ENCODE assay signal across 8 cellular contexts in genomic region chr17:78381601-78382168, GRCh38. TPM values are rescaled to one million over a fixed set of nuclear protein-coding genes. Genes with fewer than 3 reads are reported as not detected.
DNase-seq lines count a peak whose midpoint lies in the region; ATAC-seq, FAIRE-seq and TF ChIP-seq lines count a peak whose summit lies in the region.

No MANE protein-coding gene starts in this region.

- 0 out of 2 replicates have a peak, but pooled peaks have one; percentile 4 for TF ChIP-seq RAD21 in GM12878 (IDR thresholded peaks at IDR 0.05; ENCODE audit: insufficient read depth, low read depth, low read length)

- SMC1A ChIA-PET in GM12878 (lab: Charles Lee; ENCODE audit: uncharacterized antibody, unreplicated experiment), result interaction anchor here (1.0 to 2.4 kb wide), 6 partner anchors 8 to 91 kb away, joined by 3 to 8 read pairs (median 5); no protein-coding TSS in a partner anchor

- no peaks in the 10 kb centered on the region for H3K27me3 ChIP-seq in OCI-LY3 (ENCODE audit: low read depth, low read length)
- no peaks in the 10 kb centered on the region for H3K27me3 ChIP-seq in GM12878 (replicated peaks in 1 of 2; ENCODE audit: control insufficient read depth in 2 of 2, insufficient read depth in 2 of 2, low read length in 1 of 2)

- ATAC-seq in GM12878, result peak; percentile 31
- ATAC-seq in naive B cell (ENCODE audit: low read depth in 2 of 2), result peak; percentile 3 to 7
- ATAC-seq in GM19324 (IDR thresholded peaks at IDR 0.05; ENCODE audit: low FRiP score, unreplicated experiment), result no peak

- CTCF ChIA-PET in GM12878 (lab: Yijun Ruan, JAX), result interaction anchor here (0.6 to 1.9 kb wide), 7 partner anchors 9 to 65 kb away, joined by 3 to 6 read pairs (median 4); no protein-coding TSS in a partner anchor

- WGBS in GM12878 (ENCODE audit: insufficient coverage, insufficient replicate concordance, low lambda C conversion rate, missing lambda C conversion rate), result under 1% methylated on average over 11 of the region's 11 CpGs

- H3K9ac ChIP-seq in ES-I3 (ENCODE audit: low read depth, low read length) (peak overlapping the region; percentile 13; the same call in 1 of the 2 replicates), OCI-LY3 (ENCODE audit: low read length) (peak overlapping the region; percentile 87), GM12878 (ENCODE audit: control insufficient read depth, insufficient read depth, low read length) (peak overlapping the region; percentile 47)

- DNase-seq in GM12878 (ENCODE audit: low read depth, low spot score), result no peak
- no peak for DNase-seq in naive B cell
- no peak for DNase-seq in OCI-M2 (lab: John Stamatoyannopoulos, UW; ENCODE audit: unreplicated experiment)
- no peak for DNase-seq in NCI-H2171 treated with DMSO at 0.1 percent for 48 hours (lab: John Stamatoyannopoulos, UW)
- no peak for DNase-seq in NK-92 (lab: John Stamatoyannopoulos, UW; ENCODE audit: unreplicated experiment)

- H3K4me3 ChIP-seq in OCI-LY3 (ENCODE audit: low read length) (peak overlapping the region; percentile 100), GM12878 (peak overlapping the region; percentile 91)

- H3K27ac Mint-ChIP-seq in naive B cell, result peak overlapping the region in 5 of 6 donors; percentile 5 to 92 (median 36)

- H3K36me3 Mint-ChIP-seq in naive B cell, result no peaks in the 10 kb centered on the region

- no peaks in the 10 kb centered on the region for H3K9me3 Mint-ChIP-seq in naive B cell

- H4K20me1 ChIP-seq in OCI-LY3 (ENCODE audit: insufficient read depth, low read length), result 0 out of 2 replicates have a peak, but pooled peaks cover under 1% of the 10 kb centered on the region
- no peaks in the 10 kb centered on the region for H4K20me1 ChIP-seq in GM12878 (ENCODE audit: control insufficient read depth, insufficient read depth)

- H3K4me1 ChIP-seq in ES-I3 (ENCODE audit: insufficient read depth, low read length) (peaks cover 47% of the 10 kb centered on the region), OCI-LY3 (ENCODE audit: low read length) (peaks cover 80% of the 10 kb centered on the region), GM12878 (ENCODE audit: control insufficient read depth, insufficient read depth, low read length) (peaks cover 71% of the 10 kb centered on the region)

- H3K9me3 ChIP-seq in ES-I3 (ENCODE audit: control insufficient read depth, insufficient read depth, low read length) (no peaks in the 10 kb centered on the region), OCI-LY3 (ENCODE audit: insufficient read depth, low read length) (no peaks in the 10 kb centered on the region), GM12878 (replicated peaks; ENCODE audit: control insufficient read depth, insufficient read depth, low read length) (no peaks in the 10 kb centered on the region)

- peaks cover 45 to 75% (median 65%) of the 10 kb centered on the region in 3 donors for H3K4me1 Mint-ChIP-seq in naive B cell

- TF ChIP-seq POLR2A in GM12878 (IDR thresholded peaks at IDR 0.05; ENCODE audit: low read depth, low read length), result no peak

- POLR2A ChIA-PET in GM12878 (lab: Charles Lee), result interaction anchor here (0.6 to 3.4 kb wide), 7 partner anchors 10 to 66 kb away, joined by 3 to 16 read pairs (median 5); partner anchors contain the start of gene SOCS3

- RAD21 ChIA-PET in GM12878 (lab: Charles Lee; ENCODE audit: unreplicated experiment), result interaction anchor here (0.7 to 4.0 kb wide), 8 partner anchors 9 to 262 kb away, joined by 3 to 12 read pairs (median 5); no protein-coding TSS in a partner anchor

- peak overlapping the region; percentile 89 for H3K4me2 ChIP-seq in OCI-LY3 (ENCODE audit: low read length)
- H3K4me2 ChIP-seq in GM12878 (ENCODE audit: control insufficient read depth, insufficient read depth), result peak overlapping the region; percentile 92

- H3K27ac ChIP-seq in OCI-LY3 (ENCODE audit: low read length) (peak overlapping the region; percentile 97), GM12878 (ENCODE audit: control insufficient read depth, insufficient read depth) (peak overlapping the region; percentile 71)

- in situ Hi-C loops in GM12878 (cut with MboI), result no loop called here

- FAIRE-seq in GM12878 (lab: Jason Lieb, UNC), result peak; percentile 61

- BruUV-seq in GM12878 (replicated peaks; lab: Mats Ljungman, UMichigan), result TSS peak; percentile 29

- intact Hi-C loops in GM12878 (cut with micrococcal nuclease; ENCODE audit: unreplicated experiment), result no loop called here

- H2AFZ ChIP-seq in OCI-LY3 (ENCODE audit: low read depth, low read length) (no peak overlapping the region), GM12878 (ENCODE audit: control insufficient read depth, low read depth, low read length) (no peak overlapping the region)

- H3K27me3 Mint-ChIP-seq in naive B cell, result no peaks in the 10 kb centered on the region

- TF ChIP-seq CTCF in OCI-LY3 (IDR thresholded peaks at IDR 0.05; ENCODE audit: low read depth, low read length) (no peak), GM12878 (IDR thresholded peaks at IDR 0.05 in 2 of 3, conservative IDR thresholded peaks at IDR 0.05 in 1 of 3; ENCODE audit: control insufficient read depth in 2 of 3, extremely low read depth in 1 of 3, insufficient read depth in 1 of 3, low read depth in 3 of 3, low read length in 3 of 3) (no peak)

- H3K79me2 ChIP-seq in OCI-LY3 (ENCODE audit: low read length) (peaks cover 82% of the 10 kb centered on the region), GM12878 (ENCODE audit: control insufficient read depth, insufficient read depth, low read length) (peaks cover 77% of the 10 kb centered on the region)

- H3K36me3 ChIP-seq in ES-I3 (ENCODE audit: insufficient read depth, low read length), result 0 out of 2 replicates have a peak, but pooled peaks cover 3% of the 10 kb centered on the region
- peaks cover 10% of the 10 kb centered on the region for H3K36me3 ChIP-seq in OCI-LY3 (replicated peaks; ENCODE audit: low read depth, low read length)
- H3K36me3 ChIP-seq in GM12878 (ENCODE audit: control insufficient read depth in 2 of 2, insufficient read depth in 2 of 2, low read length in 1 of 2), result no peaks in the 10 kb centered on the region; a peak in 1 of 4 replicates

- no peak for TF ChIP-seq EP300 in GM12878 (IDR thresholded peaks at IDR 0.05; ENCODE audit: borderline replicate concordance in 1 of 2, control insufficient read depth in 1 of 2, low read depth in 2 of 2, low read length in 2 of 2)

- peak overlapping the region in 6 of 8 donors; percentile 1 to 75 (median 50) for H3K4me3 Mint-ChIP-seq in naive B cell

TF ChIP-seq in GM12878, 131 proteins besides CTCF, POLR2A, EP300 and RAD21 (continues in another document):
- TF ChIP-seq HDGF (IDR thresholded peaks at IDR 0.05) (0 out of 2 replicates have a peak, but pooled peaks have one; percentile 41), HDAC6 (IDR thresholded peaks at IDR 0.05; ENCODE audit: unreplicated experiment) (no peak), SIN3A (IDR thresholded peaks at IDR 0.05; ENCODE audit: low read depth, low read length) (0 out of 2 replicates have a peak, but pooled peaks have one; percentile 3), NR2F1 (conservative IDR thresholded peaks at IDR 0.05) (0 out of 2 replicates have a peak, but pooled peaks have one; percentile 17), RUNX3 (IDR thresholded peaks at IDR 0.05; ENCODE audit: low read length) (0 out of 2 replicates have a peak, but pooled peaks have one; percentile 26), BMI1 (IDR thresholded peaks at IDR 0.05; ENCODE audit: borderline replicate concordance) (no peak), CBFB (IDR thresholded peaks at IDR 0.05; ENCODE audit: low read depth) (no peak), RAD51 (IDR thresholded peaks at IDR 0.05) (peak; percentile 21; the same call in 1 of the 2 replicates), BHLHE40 (IDR thresholded peaks at IDR 0.05; ENCODE audit: borderline replicate concordance in 1 of 2, low read depth in 2 of 2, low read length in 1 of 2) (peak; percentile 41 to 46; a peak in 2 of 4 replicates)

RNA-seq across cellular contexts. Expression of gene PGS1, which starts 3.2 kb away (rescaled TPM):
- 112 and 119 TPM in 2 replicates for total RNA-seq in GM12878 (2013; cell fraction: nucleolus; rRNA removed)
- total RNA-seq in GM12878 (2014; rRNA removed), result 26.5 and 29.2 TPM in 2 replicates
- total RNA-seq in GM12878 (2014; rRNA removed; fragmentation: Illumina TruSeq; extraction: Trizol), result 15.0 and 15.9 TPM in 2 replicates
- 31.7 and 34.1 TPM in 2 replicates for total RNA-seq in GM12878 (2021)
- 14.9 TPM for polyA plus RNA-seq in GM12878 (2011; ENCODE audit: low read depth)
- 19.4 and 28.3 TPM in 2 replicates for polyA plus RNA-seq in GM12878 (2011; rRNA removed)
- polyA plus RNA-seq in GM12878 (2011; cell fraction: cytosol; rRNA removed), result 33.3 and 45.6 TPM in 2 replicates
- polyA plus RNA-seq in GM12878 (2011; cell fraction: nucleus; rRNA removed), result 145 and 149 TPM in 2 replicates
- 26.4 and 26.6 TPM in 2 replicates for polyA plus RNA-seq in GM12878 (2012)
- 13.4 and 19.1 TPM in 2 replicates for polyA plus RNA-seq in GM12878 (2014; fragmentation: Illumina TruSeq; extraction: Trizol)
- 1 to 10 TPM; 1.3 to 1.9 TPM for polyA plus RNA-seq in GM12878 (2014; fragmentation: Nextera tagmentation; extraction: Ambion mirVana)
- 32.2 and 33.1 TPM in 2 replicates for polyA plus RNA-seq in GM12878 (2014; rRNA removed)
- 10 to 100 TPM; 36.3 to 37.6 TPM for polyA plus RNA-seq in GM12878 (2016; fragmentation: Nextera tagmentation; extraction: Ambion mirVana)
- 25.3 and 42.4 TPM in 2 replicates for polyA minus RNA-seq in GM12878 (2011; rRNA and poly(A)+ RNA removed)
- 11.9 TPM in 2 replicates for polyA minus RNA-seq in GM12878 (2011; cell fraction: cytosol; rRNA and poly(A)+ RNA removed)
- 41.8 and 50.4 TPM in 2 replicates for polyA minus RNA-seq in GM12878 (2011; cell fraction: nucleus; rRNA and poly(A)+ RNA removed)
- polyA plus RNA-seq in naive B cell (ENCODE audit: low read depth in 6 of 6), result 10 to 100 TPM; 23.9 to 50.1 (median 29.8) TPM

RNA-seq across cellular contexts. Expression of gene SOCS3, which starts 21.8 kb away (rescaled TPM):
- total RNA-seq in GM12878 (2013; cell fraction: nucleolus; rRNA removed), result 4.2 and 4.3 TPM in 2 replicates
- 1.7 and 2.0 TPM in 2 replicates for total RNA-seq in GM12878 (2014; rRNA removed)
- 0.92 and 1.0 TPM in 2 replicates for total RNA-seq in GM12878 (2014; rRNA removed; fragmentation: Illumina TruSeq; extraction: Trizol)
- 1.8 and 2.7 TPM in 2 replicates for total RNA-seq in GM12878 (2021)
- polyA plus RNA-seq in GM12878 (2011; ENCODE audit: low read depth), result 1.4 TPM
- 3.5 and 3.9 TPM in 2 replicates for polyA plus RNA-seq in GM12878 (2011; rRNA removed)
- 4.5 and 5.4 TPM in 2 replicates for polyA plus RNA-seq in GM12878 (2011; cell fraction: cytosol; rRNA removed)
- 12.8 and 13.1 TPM in 2 replicates for polyA plus RNA-seq in GM12878 (2011; cell fraction: nucleus; rRNA removed)
- 3.2 and 7.9 TPM in 2 replicates for polyA plus RNA-seq in GM12878 (2012)
- polyA plus RNA-seq in GM12878 (2014; fragmentation: Illumina TruSeq; extraction: Trizol), result 0.40 and 0.48 TPM in 2 replicates
- polyA plus RNA-seq in GM12878 (2014; fragmentation: Nextera tagmentation; extraction: Ambion mirVana), result under 1 TPM; 0.05 to 0.10 TPM
- polyA plus RNA-seq in GM12878 (2014; rRNA removed), result 1.0 and 1.4 TPM in 2 replicates
- 1 to 10 TPM in 1 of 2 experiments, under 1 TPM in 1; 0.87 to 1.1 TPM for polyA plus RNA-seq in GM12878 (2016; fragmentation: Nextera tagmentation; extraction: Ambion mirVana)
- 5.3 and 11.4 TPM in 2 replicates for polyA minus RNA-seq in GM12878 (2011; rRNA and poly(A)+ RNA removed)
- polyA minus RNA-seq in GM12878 (2011; cell fraction: cytosol; rRNA and poly(A)+ RNA removed), result 4.1 TPM in 2 replicates
- polyA minus RNA-seq in GM12878 (2011; cell fraction: nucleus; rRNA and poly(A)+ RNA removed), result 8.9 and 12.6 TPM in 2 replicates
- 10 to 100 TPM in 4 of 6 donors, 1 to 10 TPM in 2; 4.7 to 29.1 (median 15.2) TPM for polyA plus RNA-seq in naive B cell (ENCODE audit: low read depth in 6 of 6)

Comparison
In these comparisons a context has a peak if more than half of its experiments do, and no peak if none do; other contexts are left out.
1. H3K9ac ChIP-seq: peak in every context shown above with its lines; median percentile 87 in OCI-LY3; 47 in GM12878; 13 in ES-I3.